ENCODE assay signal across 1 cellular context in the genomic region with DNA sequence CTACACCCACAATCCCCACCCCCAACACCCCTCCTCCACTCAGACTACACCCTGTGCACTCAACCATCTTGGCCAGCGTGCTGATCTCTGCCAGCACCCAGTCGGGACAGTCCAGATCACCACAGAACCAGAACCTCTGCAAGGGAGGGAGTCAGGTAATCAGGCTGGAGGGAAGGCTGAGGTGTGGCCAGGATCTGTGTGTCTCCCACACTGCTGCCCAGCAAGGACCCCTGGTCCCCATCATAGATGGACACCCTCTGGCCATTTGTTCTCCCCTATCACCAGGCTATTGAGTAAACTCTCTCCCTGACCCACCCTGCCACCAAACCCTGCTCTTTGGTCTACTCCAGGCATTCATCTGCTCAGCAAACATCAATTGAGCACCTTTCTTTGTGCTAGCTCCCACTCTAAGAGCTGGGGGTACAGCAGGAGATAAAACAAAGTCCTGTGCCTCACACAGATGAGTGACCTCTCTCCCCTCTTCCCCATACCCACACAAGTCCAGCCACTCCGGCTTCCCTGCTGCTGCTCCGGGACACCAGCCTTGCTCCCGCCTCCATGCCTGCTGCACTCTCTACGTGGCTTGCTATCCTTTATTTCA.
TF ChIP-seq lines count a peak whose summit lies in the region.

No MANE protein-coding gene starts in this region.

TF ChIP-seq in H1, 55 proteins besides CTCF, POLR2A, EP300 and RAD21 (continued from another document):
- TF ChIP-seq CHD7 (IDR thresholded peaks at IDR 0.05; ENCODE audit: insufficient replicate concordance, low read length) (no peak), CHD2 (IDR thresholded peaks at IDR 0.05; ENCODE audit: low read length) (no peak), PHF8 (conservative IDR thresholded peaks at IDR 0.05; ENCODE audit: low read depth, low read length) (no peak), JUN (IDR thresholded peaks at IDR 0.05; ENCODE audit: low read depth, low read length) (no peak), CEBPB (IDR thresholded peaks at IDR 0.05; ENCODE audit: low read depth, low read length) (no peak), POU5F1 (IDR thresholded peaks at IDR 0.05; ENCODE audit: low read depth, low read length) (no peak), MAFK (IDR thresholded peaks at IDR 0.05; ENCODE audit: low read depth, low read length) (no peak), CBX5 (IDR thresholded peaks at IDR 0.05; ENCODE audit: low read depth, low read length) (no peak), CREB1 (IDR thresholded peaks at IDR 0.05) (no peak), FOSL1 (IDR thresholded peaks at IDR 0.05; ENCODE audit: insufficient read depth, low read depth, low read length) (no peak), SP2 (IDR thresholded peaks at IDR 0.05; ENCODE audit: low read length) (no peak), TAF1 (IDR thresholded peaks at IDR 0.05; ENCODE audit: low read depth, low read length) (no peak), RXRA (IDR thresholded peaks at IDR 0.05; ENCODE audit: insufficient read depth, low read depth, low read length) (no peak), BRCA1 (IDR thresholded peaks at IDR 0.05; ENCODE audit: low read depth, low read length) (no peak), ATF2 (IDR thresholded peaks at IDR 0.05; ENCODE audit: low read length) (no peak)
- TF ChIP-seq, protein P1, sequence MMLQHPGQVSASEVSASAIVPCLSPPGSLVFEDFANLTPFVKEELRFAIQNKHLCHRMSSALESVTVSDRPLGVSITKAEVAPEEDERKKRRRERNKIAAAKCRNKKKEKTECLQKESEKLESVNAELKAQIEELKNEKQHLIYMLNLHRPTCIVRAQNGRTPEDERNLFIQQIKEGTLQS (IDR thresholded peaks at IDR 0.05; ENCODE audit: insufficient read depth, low read depth, low read length): no peak
